1 cellular context compared by ENCODE assay signal in the genomic region with DNA sequence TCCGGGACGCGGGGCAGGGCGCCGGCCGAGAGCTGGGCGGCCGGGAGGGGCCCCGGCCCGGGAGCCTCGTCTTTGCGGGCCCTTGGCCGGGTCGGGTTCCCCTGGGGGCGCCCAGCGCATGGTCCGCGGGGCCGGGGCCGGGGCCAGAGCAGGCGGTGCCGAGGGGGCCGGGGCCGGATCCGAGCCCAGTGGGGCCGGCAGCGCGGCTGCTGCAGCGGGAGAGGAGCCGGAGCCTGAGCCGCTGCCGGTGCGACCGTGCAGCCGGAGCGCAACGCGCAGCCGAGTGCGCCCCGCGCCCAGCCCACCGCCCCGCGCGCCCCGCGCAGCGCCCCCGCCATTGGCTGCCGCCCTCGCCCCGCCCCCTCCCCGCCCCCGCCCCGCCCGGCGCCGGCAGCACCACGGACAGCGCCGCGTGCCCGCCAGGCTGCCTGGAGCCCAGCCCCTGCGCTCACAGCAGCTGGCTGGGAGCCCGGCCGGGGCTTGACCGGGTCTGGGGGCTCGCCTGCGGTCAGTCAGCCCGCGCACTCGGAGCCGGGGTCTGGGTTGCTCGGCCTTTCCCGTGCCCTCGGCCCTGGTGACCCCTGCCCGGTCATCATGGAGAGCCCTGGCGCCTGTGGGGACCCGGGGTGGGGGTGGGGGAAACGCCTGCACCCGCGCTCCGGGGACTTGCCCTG.
A peak's percentile ranks its signal among the peaks of the same experiment; 100 is the strongest.
TF ChIP-seq lines count a peak whose summit lies in the region.

A gene (minus strand): TSS at position 287 of the 674 bp plus-strand sequence. CDS start 308 bp downstream, outside the sequence.

TF ChIP-seq in H1, 55 proteins besides CTCF, POLR2A, EP300 and RAD21:
- TF ChIP-seq, protein P1, sequence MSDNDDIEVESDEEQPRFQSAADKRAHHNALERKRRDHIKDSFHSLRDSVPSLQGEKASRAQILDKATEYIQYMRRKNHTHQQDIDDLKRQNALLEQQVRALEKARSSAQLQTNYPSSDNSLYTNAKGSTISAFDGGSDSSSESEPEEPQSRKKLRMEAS (IDR thresholded peaks at IDR 0.05), result peak; percentile 75
- TF ChIP-seq SIRT6 (IDR thresholded peaks at IDR 0.05; ENCODE audit: low read length) (no peak), TAF1 (IDR thresholded peaks at IDR 0.05; ENCODE audit: low read depth, low read length) (peak; percentile 21; the same call in 1 of the 2 replicates), KDM4A (IDR thresholded peaks at IDR 0.05; ENCODE audit: low read depth, low read length, severe bottlenecking) (peak; percentile 23), SUZ12 (IDR thresholded peaks at IDR 0.05; ENCODE audit: low read length) (no peak), CEBPB (IDR thresholded peaks at IDR 0.05; ENCODE audit: low read depth, low read length) (no peak), SIN3A (conservative IDR thresholded peaks at IDR 0.05 in 1 of 2, IDR thresholded peaks at IDR 0.05 in 1 of 2; ENCODE audit: low read depth in 1 of 2, low read length in 2 of 2) (peak; percentile 91 to 96)
